In the genomic region with DNA sequence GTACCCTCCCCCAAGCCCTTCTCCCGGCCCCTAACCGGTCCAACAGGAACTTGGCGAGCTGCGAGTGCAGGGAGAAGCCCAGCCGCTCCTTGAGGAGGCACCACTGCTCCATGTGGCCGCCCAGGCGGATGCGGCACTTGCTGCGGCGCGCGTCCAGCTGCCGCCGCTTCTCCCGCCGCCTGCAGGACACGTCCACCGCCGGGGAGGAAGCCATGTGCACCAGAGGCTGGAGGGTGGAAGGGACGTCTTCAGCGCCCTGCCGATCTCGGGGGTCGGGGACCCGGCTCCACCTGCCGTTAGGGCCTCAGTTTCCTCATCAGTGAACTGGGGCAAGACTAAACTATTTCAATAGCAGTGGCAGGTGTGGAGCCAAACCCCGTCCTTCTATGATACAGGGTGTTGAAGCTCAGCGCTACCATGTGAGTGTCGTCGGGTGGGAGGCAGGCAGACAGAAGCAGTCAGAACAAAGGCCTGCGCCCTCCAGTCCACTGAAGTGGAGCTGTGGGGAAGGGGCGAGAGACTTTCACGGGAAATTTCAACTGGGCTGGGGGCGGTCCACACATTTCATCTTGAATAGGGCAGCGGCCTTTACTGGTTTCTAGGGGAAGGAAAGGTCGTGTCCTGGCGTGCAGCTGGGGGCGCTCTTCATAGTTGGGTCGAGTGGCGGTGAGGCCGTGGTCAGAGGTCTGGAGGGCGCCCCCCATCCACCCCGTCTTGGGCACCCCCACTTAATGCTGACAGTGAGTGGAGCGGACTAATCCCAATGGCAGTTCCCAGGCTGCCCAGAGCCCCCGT, we compare ENCODE assay signal across 8 cellular contexts. TPM values are rescaled to one million over a fixed set of nuclear protein-coding genes. Genes with fewer than 3 reads are reported as not detected.
DNase-seq lines count a peak whose midpoint lies in the region; ATAC-seq and TF ChIP-seq lines count a peak whose summit lies in the region.

No MANE protein-coding gene starts in this region.

- H3K4me3 ChIP-seq in OCI-LY3 (ENCODE audit: low read length) (peak overlapping the region; percentile 96), hepatocyte (peak overlapping the region; percentile 60)

- H3K27ac ChIP-seq in OCI-LY3 (ENCODE audit: low read length) = peak overlapping the region; percentile 80
- H3K27ac ChIP-seq in hepatocyte = peak overlapping the region; percentile 86

- peak; percentile 74 for TF ChIP-seq CTCF in OCI-LY3 (IDR thresholded peaks at IDR 0.05; ENCODE audit: low read depth, low read length)
- peak; percentile 49 for TF ChIP-seq CTCF in hepatocyte (IDR thresholded peaks at IDR 0.05; ENCODE audit: poor library complexity)

- peaks cover 25% of the 10 kb centered on the region for H3K79me2 ChIP-seq in OCI-LY3 (ENCODE audit: low read length)
- peaks cover 18% of the 10 kb centered on the region for H3K79me2 ChIP-seq in hepatocyte

- H3K9me3 ChIP-seq in OCI-LY3 (ENCODE audit: insufficient read depth, low read length) (no peaks in the 10 kb centered on the region), hepatocyte (ENCODE audit: low read depth) (no peaks in the 10 kb centered on the region)

- peak overlapping the region; percentile 99 for H3K9ac ChIP-seq in OCI-LY3 (ENCODE audit: low read length)

- H3K4me1 ChIP-seq in OCI-LY3 (ENCODE audit: low read length) (peaks cover 29% of the 10 kb centered on the region), hepatocyte (ENCODE audit: insufficient read depth) (peaks cover 16% of the 10 kb centered on the region)

- WGBS in hepatocyte (ENCODE audit: low lambda C conversion rate, missing lambda C conversion rate) = 2% methylated on average over 40 of the region's 45 CpGs

- H3K36me3 ChIP-seq in OCI-LY3 (replicated peaks; ENCODE audit: low read depth, low read length) (peaks cover 31% of the 10 kb centered on the region), hepatocyte (replicated peaks; ENCODE audit: insufficient read depth, low read depth) (no peaks in the 10 kb centered on the region)

- peaks cover 6% of the 10 kb centered on the region; the same call in 1 of the 2 replicates for H3K27me3 ChIP-seq in OCI-LY3 (ENCODE audit: low read depth, low read length)
- no peaks in the 10 kb centered on the region for H3K27me3 ChIP-seq in hepatocyte

- H2AFZ ChIP-seq in OCI-LY3 (ENCODE audit: low read depth, low read length) (peak overlapping the region; percentile 70; the same call in 1 of the 2 replicates), hepatocyte (peak overlapping the region; percentile 88)

- H4K20me1 ChIP-seq in OCI-LY3 (ENCODE audit: insufficient read depth, low read length) (no peaks in the 10 kb centered on the region), hepatocyte (ENCODE audit: insufficient read depth, poor library complexity, severe bottlenecking) (no peaks in the 10 kb centered on the region)

- in situ Hi-C loops in G401 (cut with HindIII; ENCODE audit: low sequenced_read_pairs) = no loop called here

- H3K4me2 ChIP-seq in OCI-LY3 (ENCODE audit: low read length) (peak overlapping the region; percentile 100), hepatocyte (peak overlapping the region; percentile 100)

- no peaks in the 10 kb centered on the region for H3K9me2 ChIP-seq in hepatocyte (replicated peaks; ENCODE audit: insufficient read depth)

- DNase-seq in G401 (ENCODE audit: low spot score) = peak; percentile 49
- DNase-seq in amniotic epithelial cell (ENCODE audit: low read depth) = peak; percentile 33
- DNase-seq in hepatocyte (ENCODE audit: low spot score) = peak; percentile 84
- peak; percentile 36 for DNase-seq in renal cortical epithelial cell (ENCODE audit: low read depth)
- no peak for DNase-seq in germinal center (ENCODE audit: low spot score)

- ATAC-seq in GM21360 (IDR thresholded peaks at IDR 0.05; ENCODE audit: unreplicated experiment) (peak; percentile 34), HG03575 (IDR thresholded peaks at IDR 0.05; ENCODE audit: extremely low read depth, insufficient number of reproducible peaks, low FRiP score, unreplicated experiment) (peak; percentile 17)

RNA-seq across cellular contexts. Expression of a gene that starts 0.6 kb away (rescaled TPM):
- total RNA-seq in G401 (2014; rRNA removed; shearing (Covaris generic)) = 7.9 and 12.7 TPM in 2 replicates
- total RNA-seq in hepatocyte = 24.2 and 42.1 TPM in 2 replicates
- 60.8 and 79.9 TPM in 2 replicates for polyA plus RNA-seq in hepatocyte
- total RNA-seq in renal cortical epithelial cell = 9.4 and 19.6 TPM in 2 replicates

RNA-seq across cellular contexts. Expression of a gene that starts 20.3 kb away (rescaled TPM):
- 57.1 and 63.1 TPM in 2 replicates for total RNA-seq in G401 (2014; rRNA removed; shearing (Covaris generic))
- total RNA-seq in hepatocyte (19.0 and 23.6 TPM in 2 replicates), renal cortical epithelial cell (18.9 and 34.6 TPM in 2 replicates)
- polyA plus RNA-seq in hepatocyte = 30.7 and 34.7 TPM in 2 replicates

RNA-seq across cellular contexts. Expression of a gene that starts 32.6 kb away (rescaled TPM):
- 23.1 and 24.6 TPM in 2 replicates for total RNA-seq in G401 (2014; rRNA removed; shearing (Covaris generic))
- total RNA-seq in hepatocyte (13.2 and 17.2 TPM in 2 replicates), renal cortical epithelial cell (41.7 and 42.8 TPM in 2 replicates)
- 5.3 and 6.5 TPM in 2 replicates for polyA plus RNA-seq in hepatocyte

RNA-seq across cellular contexts. Expression of a gene that starts 47.7 kb away (rescaled TPM):
- total RNA-seq in G401 (2014; rRNA removed; shearing (Covaris generic)) = 5.3 and 10.0 TPM in 2 replicates
- total RNA-seq in hepatocyte = 5.6 and 8.0 TPM in 2 replicates
- polyA plus RNA-seq in hepatocyte = 5.6 and 6.6 TPM in 2 replicates
- 7.5 and 12.6 TPM in 2 replicates for total RNA-seq in renal cortical epithelial cell
